In genomic region chr5:149406203-149406978, GRCh38 we compare ENCODE assay signal across 12 cellular contexts. TPM values are rescaled to one million over a fixed set of nuclear protein-coding genes. Genes with fewer than 3 reads are reported as not detected.
DNase-seq lines count a peak whose midpoint lies in the region; TF ChIP-seq lines count a peak whose summit lies in the region.
"Had no signal": no experiment of that assay in that cellular context is flagged by ENCODE, and none has a peak within 500 bp of the region (broad histone marks: within the 10 kb centered on the region; RNA-seq: fewer than 3 reads in every experiment).

No MANE protein-coding gene starts in this region.

- peak; percentile 7 to 98 for TF ChIP-seq POLR2A in sigmoid colon (IDR thresholded peaks at IDR 0.05)

- peaks cover 25% of the 10 kb centered on the region for H3K4me1 Mint-ChIP-seq in brain

- peak overlapping the region in 3 of 5 experiments; percentile 70 to 89 (median 77) for H3K27ac Mint-ChIP-seq in brain

- intact Hi-C loops in sigmoid colon (cut with DNase I) = loop anchor here (1.0 kb wide), 2 partner anchors 17 to 23 kb away; no protein-coding TSS in a partner anchor

- no peaks in the 10 kb centered on the region for H3K27me3 ChIP-seq in sigmoid colon

- no peaks in the 10 kb centered on the region for H3K36me3 Mint-ChIP-seq in brain

- H3K9me3 Mint-ChIP-seq in brain = no peaks in the 10 kb centered on the region

- peak overlapping the region; percentile 96 to 98 (median 98) for H3K27ac ChIP-seq in sigmoid colon

- H3K27me3 Mint-ChIP-seq in brain = peaks cover 11% of the 10 kb centered on the region

- WGBS in sigmoid colon, 2 donors = 68 to 70% methylated on average over 9 of the region's 9 CpGs

- peak overlapping the region in 3 of 5 experiments; percentile 41 to 83 (median 82) for H3K4me3 Mint-ChIP-seq in brain

- TF ChIP-seq EP300 in sigmoid colon (IDR thresholded peaks at IDR 0.05) = peak in 3 of 4 donors; percentile 61 to 96 (median 62)

- H3K9me3 ChIP-seq in sigmoid colon = no peaks in the 10 kb centered on the region

- H3K36me3 ChIP-seq in sigmoid colon = peaks cover 40 to 46% (median 44%) of the 10 kb centered on the region in 4 donors

- peaks cover 0 to 36% (median 30%) of the 10 kb centered on the region in 4 donors for H3K4me1 ChIP-seq in sigmoid colon

- peak overlapping the region; percentile 75 to 95 (median 84) for H3K4me3 ChIP-seq in sigmoid colon

- DNase-seq in EL = peak; percentile 94
- peak; percentile 97 for DNase-seq in hepatic stellate cell (ENCODE audit: low spot score)
- peak; percentile 99 for DNase-seq in sigmoid colon
- no peak for DNase-seq in HK-2 (ENCODE audit: unreplicated experiment)
- no peak for DNase-seq in foreskin melanocyte
- no peak for DNase-seq in amygdala (lab: John Stamatoyannopoulos, UW)
- DNase-seq in pons (ENCODE audit: low spot score) = no peak
- DNase-seq: activated CD4-positive, alpha-beta T cell treated with anti-CD3 and anti-CD28 coated beads for 1 hour; NCI-H510A treated with DMSO at 0.1 percent for 48 hours had no signal

- no peak for TF ChIP-seq CTCF in brain (conservative IDR thresholded peaks at IDR 0.05)
- TF ChIP-seq CTCF in sigmoid colon (IDR thresholded peaks at IDR 0.05) = peak in 1 of 4 experiments; percentile 28

RNA-seq across cellular contexts. Expression of gene IL17B, which starts 27.3 kb away (rescaled TPM):
- polyA plus RNA-seq in brain (ENCODE audit: insufficient read depth, low read depth, low replicate concordance) (not detected), sigmoid colon (under 1 TPM in 1 of 3 donors, not detected in 2; 0.82 TPM)
- 1 to 10 TPM; 3.0 to 9.6 (median 5.6) TPM for total RNA-seq in sigmoid colon
- total RNA-seq: dermis microvascular lymphatic vessel endothelial cell, pulmonary artery endothelial cell had no signal

RNA-seq across cellular contexts. Expression of gene PCYOX1L, which starts 48.5 kb away (rescaled TPM):
- polyA plus RNA-seq in brain (ENCODE audit: insufficient read depth, low read depth, low replicate concordance) (11.6 TPM), sigmoid colon (1 to 10 TPM in 2 of 3 donors, under 1 TPM in 1; 0.69 to 7.4 (median 1.2) TPM)
- 1 to 10 TPM; 2.5 to 3.9 (median 3.5) TPM for total RNA-seq in sigmoid colon

Comparison
In these comparisons a context has a peak if more than half of its experiments do, and no peak if none do; other contexts are left out.
1. DNase-seq: peak in EL (single experiment), hepatic stellate cell (single experiment) and sigmoid colon (single experiment); none in HK-2 (single experiment), foreskin melanocyte (single experiment), amygdala (0 of 56) and pons (single experiment).